In the genomic region with DNA sequence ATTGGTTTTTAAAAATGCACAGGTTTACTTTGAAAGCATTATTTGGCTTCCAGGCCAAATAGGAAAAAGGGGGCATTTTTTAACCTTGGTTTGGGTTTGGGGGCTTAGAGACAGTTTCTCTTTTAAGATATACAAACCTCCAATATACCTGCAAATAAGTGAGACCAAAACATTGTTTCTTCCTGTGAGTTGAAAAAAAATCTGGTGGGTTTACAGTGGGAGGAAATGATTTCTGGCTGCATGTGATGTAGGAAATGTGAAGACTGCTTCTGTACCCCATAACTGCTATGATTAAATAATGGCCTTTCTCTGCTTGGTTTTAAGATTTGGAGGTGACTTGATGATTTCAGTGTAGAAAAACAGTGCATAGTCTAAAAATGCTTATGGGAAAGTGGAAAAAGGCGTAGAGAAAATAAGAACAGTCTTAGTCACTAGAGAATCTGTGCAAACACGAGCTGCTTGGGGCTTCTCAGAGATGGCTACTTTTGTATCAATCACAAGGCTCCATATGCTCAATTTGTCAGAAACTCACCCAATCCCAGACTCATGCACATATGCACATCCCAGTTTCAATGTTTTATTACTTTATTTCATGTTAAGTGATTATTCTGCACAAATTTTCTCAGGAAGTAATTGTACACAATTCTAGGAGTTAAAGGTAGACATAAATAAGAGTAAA, we compare ENCODE assay signal across 15 cellular contexts. TPM values are rescaled to one million over a fixed set of nuclear protein-coding genes. Genes with fewer than 3 reads are reported as not detected.
"Had no signal": no experiment of that assay in that cellular context is flagged by ENCODE, and none has a peak within 500 bp of the region (broad histone marks: within the 10 kb centered on the region; RNA-seq: fewer than 3 reads in every experiment).

No MANE protein-coding gene starts in this region.

- DNase-seq: activated CD4-positive, alpha-beta T cell treated with anti-CD3 and anti-CD28 coated beads, Interleukin-2, amount 50 U/mL, for 48 hours; activated CD8-positive, alpha-beta memory T cell treated with anti-CD3 and anti-CD28 coated beads, Interleukin-2, amount 50 U/mL, for 48 hours; activated effector memory CD4-positive, alpha-beta T cell treated with anti-CD3 and anti-CD28 coated beads, Interleukin-2, amount 50 U/mL, for 16 hours; foreskin fibroblast; glutamatergic neuron; left cardiac atrium; lower lobe of right lung; retina; stimulated activated CD4-positive, alpha-beta T cell treated with anti-CD3 and anti-CD28 coated beads, Interleukin-15, amount 100 ng/mL, for 24 hours; stimulated activated CD4-positive, alpha-beta T cell treated with anti-CD3 and anti-CD28 coated beads, Interleukin-4, amount 100 ng/mL, for 4 hours; trophoblast cell; WERI-Rb-1 had no signal

- H3K4me3 ChIP-seq: esophagus muscularis mucosa, lower lobe of right lung had no signal

- ATAC-seq: left cardiac atrium, lower lobe of right lung had no signal

- H3K9me3 ChIP-seq: esophagus muscularis mucosa, lower lobe of right lung had no signal

- H3K36me3 ChIP-seq: esophagus muscularis mucosa, lower lobe of right lung, WERI-Rb-1 had no signal

- H3K4me1 ChIP-seq: esophagus muscularis mucosa, lower lobe of right lung, parathyroid adenoma had no signal

- H3K27ac ChIP-seq: esophagus muscularis mucosa, lower lobe of right lung, parathyroid adenoma, WERI-Rb-1 had no signal

RNA-seq across cellular contexts. Expression of gene PRKCQ, which starts 22.1 kb away (rescaled TPM):
- total RNA-seq: SK-MEL-5 had no signal
